ENCODE assay signal across 2 cellular contexts in the genomic region with DNA sequence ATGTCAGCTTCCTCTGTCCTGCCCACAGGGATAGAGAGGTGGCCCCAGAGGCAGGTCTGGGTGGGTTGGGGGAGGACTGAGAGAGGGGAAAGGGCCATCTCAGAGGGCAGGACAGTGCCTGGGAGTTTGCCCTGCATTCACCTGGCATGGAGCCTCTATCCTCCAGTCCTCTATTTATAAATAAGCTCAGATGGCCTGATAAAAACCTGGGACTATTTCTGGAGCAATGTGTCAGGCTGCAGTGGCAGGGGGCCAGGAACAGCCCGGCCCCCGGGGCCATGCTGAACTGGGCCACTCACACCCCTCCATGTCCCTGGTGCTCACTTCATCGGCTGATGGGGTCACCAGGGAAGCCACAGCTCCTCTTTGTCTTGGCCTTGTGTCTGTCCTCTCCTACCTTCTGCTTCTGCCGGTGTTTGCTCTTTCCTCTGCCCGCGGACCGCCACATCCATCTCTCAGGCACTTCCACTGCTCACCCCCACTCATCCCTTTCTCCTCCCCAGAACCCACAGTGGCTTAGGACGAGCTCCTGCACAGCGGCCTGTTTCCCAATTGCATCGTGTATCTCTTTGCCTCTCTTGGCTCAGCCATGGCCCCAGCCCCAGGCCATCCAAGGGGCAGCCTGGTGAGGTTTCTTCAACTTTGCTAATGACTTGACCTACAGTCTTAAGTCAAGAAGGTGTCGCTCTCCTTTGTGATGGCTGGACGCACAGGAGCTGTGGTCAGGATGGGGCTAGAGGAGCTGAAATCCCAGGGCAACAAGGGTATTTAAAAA.
TF ChIP-seq lines count a peak whose summit lies in the region.

No MANE protein-coding gene starts in this region.

TF ChIP-seq in HepG2, 621 proteins besides CTCF, POLR2A, EP300 and RAD21 (continues in another document):
- TF ChIP-seq ZNF20 (CRISPR knock-in tag; IDR thresholded peaks at IDR 0.05) = no peak
- no peak for TF ChIP-seq ZNF891 (CRISPR knock-in tag; IDR thresholded peaks at IDR 0.05)
- no peak for TF ChIP-seq ZNF75D (CRISPR knock-in tag; IDR thresholded peaks at IDR 0.05; ENCODE audit: borderline replicate concordance)
- TF ChIP-seq TBP (CRISPR knock-in tag; IDR thresholded peaks at IDR 0.05) = no peak
- TF ChIP-seq, protein P1, sequence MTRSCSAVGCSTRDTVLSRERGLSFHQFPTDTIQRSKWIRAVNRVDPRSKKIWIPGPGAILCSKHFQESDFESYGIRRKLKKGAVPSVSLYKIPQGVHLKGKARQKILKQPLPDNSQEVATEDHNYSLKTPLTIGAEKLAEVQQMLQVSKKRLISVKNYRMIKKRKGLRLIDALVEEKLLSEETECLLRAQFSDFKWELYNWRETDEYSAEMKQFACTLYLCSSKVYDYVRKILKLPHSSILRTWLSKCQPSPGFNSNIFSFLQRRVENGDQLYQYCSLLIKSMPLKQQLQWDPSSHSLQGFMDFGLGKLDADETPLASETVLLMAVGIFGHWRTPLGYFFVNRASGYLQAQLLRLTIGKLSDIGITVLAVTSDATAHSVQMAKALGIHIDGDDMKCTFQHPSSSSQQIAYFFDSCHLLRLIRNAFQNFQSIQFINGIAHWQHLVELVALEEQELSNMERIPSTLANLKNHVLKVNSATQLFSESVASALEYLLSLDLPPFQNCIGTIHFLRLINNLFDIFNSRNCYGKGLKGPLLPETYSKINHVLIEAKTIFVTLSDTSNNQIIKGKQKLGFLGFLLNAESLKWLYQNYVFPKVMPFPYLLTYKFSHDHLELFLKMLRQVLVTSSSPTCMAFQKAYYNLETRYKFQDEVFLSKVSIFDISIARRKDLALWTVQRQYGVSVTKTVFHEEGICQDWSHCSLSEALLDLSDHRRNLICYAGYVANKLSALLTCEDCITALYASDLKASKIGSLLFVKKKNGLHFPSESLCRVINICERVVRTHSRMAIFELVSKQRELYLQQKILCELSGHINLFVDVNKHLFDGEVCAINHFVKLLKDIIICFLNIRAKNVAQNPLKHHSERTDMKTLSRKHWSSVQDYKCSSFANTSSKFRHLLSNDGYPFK (CRISPR knock-in tag; IDR thresholded peaks at IDR 0.05; ENCODE audit: borderline replicate concordance) = peak; percentile 22; the same call in 1 of the 2 replicates
- TF ChIP-seq XBP1 (CRISPR knock-in tag; IDR thresholded peaks at IDR 0.05) = no peak
- no peak for TF ChIP-seq ZNF776 (CRISPR knock-in tag; IDR thresholded peaks at IDR 0.05)
- 0 out of 2 replicates have a peak, but pooled peaks have one; percentile 36 for TF ChIP-seq ZNF598 (CRISPR knock-in tag; IDR thresholded peaks at IDR 0.05; ENCODE audit: borderline replicate concordance)
- no peak for TF ChIP-seq ZFP36L1 (CRISPR knock-in tag; IDR thresholded peaks at IDR 0.05)
- no peak for TF ChIP-seq ZNF788 (CRISPR knock-in tag; IDR thresholded peaks at IDR 0.05; ENCODE audit: borderline replicate concordance)
- TF ChIP-seq, protein P2, sequence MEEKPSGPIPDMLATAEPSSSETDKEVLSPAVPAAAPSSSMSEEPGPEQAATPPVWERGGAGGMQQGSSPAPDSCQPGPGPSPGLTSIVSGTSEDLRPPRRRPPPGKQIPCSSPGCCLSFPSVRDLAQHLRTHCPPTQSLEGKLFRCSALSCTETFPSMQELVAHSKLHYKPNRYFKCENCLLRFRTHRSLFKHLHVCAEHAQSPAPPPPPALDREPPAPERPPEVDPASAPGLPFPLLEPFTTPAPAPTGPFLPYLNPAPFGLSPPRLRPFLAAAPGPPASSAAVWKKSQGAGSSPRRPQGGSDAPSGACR (CRISPR knock-in tag; IDR thresholded peaks at IDR 0.05) = no peak
- TF ChIP-seq PHF20 (CRISPR knock-in tag; IDR thresholded peaks at IDR 0.05) = no peak
- TF ChIP-seq, protein P3, sequence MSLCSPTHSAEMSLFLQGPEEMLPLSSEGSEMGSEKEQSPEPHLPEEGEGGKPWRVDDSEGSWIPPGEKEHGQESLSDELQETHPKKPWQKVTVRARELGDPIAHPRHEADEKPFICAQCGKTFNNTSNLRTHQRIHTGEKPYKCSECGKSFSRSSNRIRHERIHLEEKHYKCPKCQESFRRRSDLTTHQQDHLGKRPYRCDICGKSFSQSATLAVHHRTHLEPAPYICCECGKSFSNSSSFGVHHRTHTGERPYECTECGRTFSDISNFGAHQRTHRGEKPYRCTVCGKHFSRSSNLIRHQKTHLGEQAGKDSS (CRISPR knock-in tag; IDR thresholded peaks at IDR 0.05; ENCODE audit: borderline replicate concordance, low read depth) = no peak
- TF ChIP-seq DNMT1 (CRISPR knock-in tag; IDR thresholded peaks at IDR 0.05) = no peak
- TF ChIP-seq MTA1 (CRISPR knock-in tag; IDR thresholded peaks at IDR 0.05; ENCODE audit: borderline replicate concordance) = no peak; the same call in 1 of the 2 replicates
- no peak for TF ChIP-seq ZC3H4 (CRISPR knock-in tag; IDR thresholded peaks at IDR 0.05; ENCODE audit: borderline replicate concordance)
- no peak for TF ChIP-seq AHR (CRISPR knock-in tag; IDR thresholded peaks at IDR 0.05)
- TF ChIP-seq CEBPZ (IDR thresholded peaks at IDR 0.05; ENCODE audit: low read length) = no peak
- TF ChIP-seq SALL1 (CRISPR knock-in tag; IDR thresholded peaks at IDR 0.05) = no peak
- TF ChIP-seq HDAC6 (IDR thresholded peaks at IDR 0.05; ENCODE audit: low read depth, low read length) = no peak
- TF ChIP-seq ATF7 (IDR thresholded peaks at IDR 0.05) = no peak
- TF ChIP-seq ATF7 (CRISPR knock-in tag; IDR thresholded peaks at IDR 0.05) = no peak
- no peak for TF ChIP-seq PTBP1 (IDR thresholded peaks at IDR 0.05; ENCODE audit: low read depth, low read length, poor library complexity, severe bottlenecking)

TF ChIP-seq in HEK293T, 16 proteins besides CTCF, POLR2A, EP300 and RAD21:
- TF ChIP-seq CTBP1 (IDR thresholded peaks at IDR 0.05; ENCODE audit: borderline replicate concordance) = no peak
- no peak for TF ChIP-seq LEF1 (IDR thresholded peaks at IDR 0.05; ENCODE audit: borderline replicate concordance)
- no peak for TF ChIP-seq L3MBTL2 (conservative IDR thresholded peaks at IDR 0.05)
- no peak for TF ChIP-seq HDGF (IDR thresholded peaks at IDR 0.05; ENCODE audit: borderline replicate concordance)
- TF ChIP-seq ELF4 (IDR thresholded peaks at IDR 0.05) = no peak
- TF ChIP-seq SUZ12 (IDR thresholded peaks at IDR 0.05) = no peak
- TF ChIP-seq BHLHE40 (IDR thresholded peaks at IDR 0.05; ENCODE audit: borderline replicate concordance) = no peak
- no peak for TF ChIP-seq SP1 (IDR thresholded peaks at IDR 0.05)
- TF ChIP-seq FOXK2 (IDR thresholded peaks at IDR 0.05) = no peak
- TF ChIP-seq FOXA1 (IDR thresholded peaks at IDR 0.05) = no peak
- TF ChIP-seq ZNF384 (IDR thresholded peaks at IDR 0.05) = no peak
- TF ChIP-seq TARDBP (IDR thresholded peaks at IDR 0.05) = no peak
- TF ChIP-seq FOXM1 (IDR thresholded peaks at IDR 0.05; ENCODE audit: borderline replicate concordance) = no peak
- TF ChIP-seq PKNOX1 (IDR thresholded peaks at IDR 0.05) = no peak
- TF ChIP-seq ARNT (IDR thresholded peaks at IDR 0.05) = no peak
